ENCODE assay signal across 9 cellular contexts in genomic region chr1:65958561-65959350, GRCh38.
DNase-seq lines count a peak whose midpoint lies in the region; ATAC-seq and TF ChIP-seq lines count a peak whose summit lies in the region.
"Had no signal": no experiment of that assay in that cellular context is flagged by ENCODE, and none has a peak within 500 bp of the region (broad histone marks: within the 10 kb centered on the region; RNA-seq: fewer than 3 reads in every experiment).

No MANE protein-coding gene starts in this region.

- no peaks in the 10 kb centered on the region for H3K27me3 Mint-ChIP-seq in activated T-cell treated with anti-CD3 and anti-CD28 coated beads, Interleukin-2, amount 50 U/mL, for 72 hours (ENCODE audit: low read depth)

- H3F3A ChIP-seq in neural cell (ENCODE audit: insufficient read depth, low read length, poor library complexity, severe bottlenecking), result no peaks in the 10 kb centered on the region

- H3K4me2 ChIP-seq in neural cell (ENCODE audit: low read length), result no peak overlapping the region

- no peaks in the 10 kb centered on the region for H3K36me3 ChIP-seq in neural cell (ENCODE audit: insufficient read depth, low read length)
- H3K36me3 ChIP-seq: HAP-1 had no signal

- H2AFZ ChIP-seq in neural cell (ENCODE audit: low read depth, low read length), result no peak overlapping the region

- peak; percentile 12 to 39 for DNase-seq in activated T-cell treated with anti-CD3 and anti-CD28 coated beads, Interleukin-2, amount 50 U/mL, for 72 hours
- no peak for DNase-seq in activated T-cell treated with anti-CD3 and anti-CD28 coated beads, Interleukin-2, amount 50 U/mL, for 48 hours
- DNase-seq in MV-4-11 (lab: John Stamatoyannopoulos, UW) (peak; percentile 41), T-helper 1 cell (peak in 3 of 5 donors; percentile 9 to 66 (median 21)), mesenteric fat pad (ENCODE audit: low spot score) (no peak)

- no peak overlapping the region for H3K9ac ChIP-seq in neural cell (ENCODE audit: low read length)

- H3K36me3 Mint-ChIP-seq in activated T-cell treated with anti-CD3 and anti-CD28 coated beads, Interleukin-2, amount 50 U/mL, for 72 hours (ENCODE audit: insufficient read depth in 2 of 2), result no peaks in the 10 kb centered on the region

- H3K4me1 Mint-ChIP-seq in activated T-cell treated with anti-CD3 and anti-CD28 coated beads, Interleukin-2, amount 50 U/mL, for 72 hours (ENCODE audit: low read depth), result no peaks in the 10 kb centered on the region

- H3K4me3 ChIP-seq in neural cell (ENCODE audit: low read length), result no peak overlapping the region
- H3K4me3 ChIP-seq: HAP-1 had no signal

- TF ChIP-seq EP300 in neural cell (conservative IDR thresholded peaks at IDR 0.05; ENCODE audit: poor library complexity, severe bottlenecking), result no peak

- H3K4me3 Mint-ChIP-seq in activated T-cell treated with anti-CD3 and anti-CD28 coated beads, Interleukin-2, amount 50 U/mL, for 72 hours, result no peak overlapping the region

- H3K9me2 ChIP-seq in neural cell (ENCODE audit: insufficient read depth, low read length), result no peaks in the 10 kb centered on the region

- no peak overlapping the region for H3K27ac ChIP-seq in neural cell (ENCODE audit: low read length)

- peak; percentile 90 for TF ChIP-seq CTCF in neural cell (IDR thresholded peaks at IDR 0.05; ENCODE audit: poor library complexity, severe bottlenecking)

- no peaks in the 10 kb centered on the region for H3K9me3 ChIP-seq in neural cell (ENCODE audit: low read length)
- H3K9me3 ChIP-seq: HAP-1 had no signal

- TF ChIP-seq RAD21 in neural cell (conservative IDR thresholded peaks at IDR 0.05), result peak; percentile 94

- H3K79me2 ChIP-seq in neural cell (replicated peaks; ENCODE audit: insufficient read depth, low read length), result no peaks in the 10 kb centered on the region

- H3K9me3 Mint-ChIP-seq in activated T-cell treated with anti-CD3 and anti-CD28 coated beads, Interleukin-2, amount 50 U/mL, for 72 hours, result no peaks in the 10 kb centered on the region

- no peak overlapping the region for H3K27ac Mint-ChIP-seq in activated T-cell treated with anti-CD3 and anti-CD28 coated beads, Interleukin-2, amount 50 U/mL, for 72 hours

- H3K27me3 ChIP-seq in neural cell (ENCODE audit: insufficient read depth, low read depth, low read length), result no peaks in the 10 kb centered on the region

- peak; percentile 61 to 69 for ATAC-seq in activated T-cell treated with anti-CD3 and anti-CD28 coated beads, Interleukin-2, amount 50 U/mL, for 72 hours (replicated peaks in 1 of 2)
- ATAC-seq in GM21786 (IDR thresholded peaks at IDR 0.05; ENCODE audit: unreplicated experiment) (peak; percentile 62), esophagus mucosa (peak; percentile 58)

- H4K20me1 ChIP-seq in neural cell (ENCODE audit: insufficient read depth), result no peaks in the 10 kb centered on the region

TF ChIP-seq in neural cell, 6 proteins besides CTCF, POLR2A, EP300 and RAD21:
- TF ChIP-seq REST (IDR thresholded peaks at IDR 0.05; ENCODE audit: borderline replicate concordance) (no peak), TAF1 (IDR thresholded peaks at IDR 0.05; ENCODE audit: low read depth) (no peak), POLR2AphosphoS5 (IDR thresholded peaks at IDR 0.05) (no peak), EZH2 (IDR thresholded peaks at IDR 0.05; ENCODE audit: borderline replicate concordance, insufficient read depth, low read length, poor library complexity, severe bottlenecking) (no peak), SMC3 (conservative IDR thresholded peaks at IDR 0.05; ENCODE audit: poor library complexity) (peak; percentile 96), MXI1 (conservative IDR thresholded peaks at IDR 0.05; ENCODE audit: poor library complexity, severe bottlenecking) (no peak)

Comparison
In these comparisons a context has a peak if more than half of its experiments do, and no peak if none do; other contexts are left out.
1. DNase-seq: peak in activated T-cell treated with anti-CD3 and anti-CD28 coated beads, Interleukin-2, amount 50 U/mL, for 72 hours (2 of 2), MV-4-11 (single experiment) and T-helper 1 cell (3 of 5); none in activated T-cell treated with anti-CD3 and anti-CD28 coated beads, Interleukin-2, amount 50 U/mL, for 48 hours (0 of 2) and mesenteric fat pad (single experiment).
2. Peak in every context shown above with its lines, with median percentiles within 50 percentile points of each other: ATAC-seq.